In the genomic region with DNA sequence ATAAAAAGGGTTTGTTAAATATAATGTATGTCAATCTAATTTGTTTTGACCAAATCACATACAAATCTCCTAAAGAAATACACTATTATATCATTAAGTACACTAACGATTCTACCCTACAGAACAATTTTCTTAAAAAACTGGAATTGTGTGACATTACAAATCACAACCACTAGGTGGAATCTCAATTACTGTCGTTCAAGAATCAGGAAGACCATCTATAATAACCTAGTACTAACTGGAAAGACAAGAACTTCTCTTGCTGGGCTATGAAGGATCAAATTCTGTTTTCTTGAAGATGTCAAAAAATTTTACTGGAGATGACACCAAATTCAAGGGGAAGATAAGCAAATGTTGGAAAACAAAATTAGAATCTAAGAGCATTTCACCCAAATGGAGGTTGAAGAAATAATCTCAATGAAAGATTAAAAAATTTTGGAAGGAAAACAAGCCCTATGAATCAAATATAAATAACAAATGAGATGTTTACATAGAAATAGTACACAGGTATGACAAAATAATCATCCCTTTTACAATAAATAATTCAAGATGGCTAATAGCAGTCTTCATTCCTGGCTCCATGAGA, we compare ENCODE assay signal across 8 cellular contexts.
DNase-seq lines count a peak whose midpoint lies in the region; ATAC-seq and TF ChIP-seq lines count a peak whose summit lies in the region.

No MANE protein-coding gene starts in this region.

- intact Hi-C loops in aorta (cut with DNase I): loop anchor here in 1 of 2 donors (5.0 kb wide), 1 partner anchor 496 kb away; no protein-coding TSS in a partner anchor

- peak overlapping the region; percentile 16 for H3K9ac ChIP-seq in SK-N-MC (ENCODE audit: insufficient read length)

- peak overlapping the region; percentile 73; the same call in 1 of the 2 replicates for H3K27ac ChIP-seq in SK-N-MC
- H3K27ac ChIP-seq in aorta (ENCODE audit: low read depth in 1 of 2, low read length in 2 of 2): no peak overlapping the region

- no peaks in the 10 kb centered on the region for H3K27me3 Mint-ChIP-seq in stimulated activated memory B cell treated with anti-CD40 and anti-IgM and Interleukin-4, amounts not matched to agents 10 μg/mL and 1 μg/mL and 100 μg/mL, for 72 hours

- no peaks in the 10 kb centered on the region for H3K9me3 ChIP-seq in SK-N-MC (ENCODE audit: low read depth, low read length)
- no peaks in the 10 kb centered on the region for H3K9me3 ChIP-seq in aorta (ENCODE audit: control insufficient read depth, low read length)

- H3K36me3 ChIP-seq in SK-N-MC (ENCODE audit: insufficient read depth, low read length) (no peaks in the 10 kb centered on the region), aorta (ENCODE audit: control insufficient read depth in 1 of 2, insufficient read depth in 2 of 2, low read length in 1 of 2) (no peaks in the 10 kb centered on the region)

- peak; percentile 34; the same call in 1 of the 2 replicates for TF ChIP-seq CTCF in GM12875 (IDR thresholded peaks at IDR 0.05; ENCODE audit: borderline replicate concordance, insufficient read depth, low read depth, low read length)
- TF ChIP-seq CTCF in fibroblast of villous mesenchyme (IDR thresholded peaks at IDR 0.05; ENCODE audit: insufficient read depth, low read depth, low read length): peak; percentile 61

- no peaks in the 10 kb centered on the region for H3K4me1 ChIP-seq in aorta (ENCODE audit: control insufficient read depth in 1 of 2, insufficient read depth in 2 of 2, low read length in 2 of 2)

- H3K36me3 Mint-ChIP-seq in stimulated activated memory B cell treated with anti-CD40 and anti-IgM and Interleukin-4, amounts not matched to agents 10 μg/mL and 1 μg/mL and 100 μg/mL, for 72 hours: peaks cover 45% of the 10 kb centered on the region

- H3K27ac Mint-ChIP-seq in stimulated activated memory B cell treated with anti-CD40 and anti-IgM and Interleukin-4, amounts not matched to agents 10 μg/mL and 1 μg/mL and 100 μg/mL, for 72 hours: peak overlapping the region; percentile 46

- DNase-seq in AG08395 (ENCODE audit: low spot score) (peak; percentile 48), SK-N-MC (ENCODE audit: low read depth, low spot score) (no peak), fibroblast of villous mesenchyme (ENCODE audit: low read depth) (peak; percentile 67), aorta (no peak)
- DNase-seq in stimulated activated CD4-positive, alpha-beta T cell treated with anti-CD3 and anti-CD28 coated beads, Interleukin-1b, Interleukin-23, amount 100 ng/mL, for 48 hours: no peak

- peaks cover 24% of the 10 kb centered on the region for H3K4me1 Mint-ChIP-seq in stimulated activated memory B cell treated with anti-CD40 and anti-IgM and Interleukin-4, amounts not matched to agents 10 μg/mL and 1 μg/mL and 100 μg/mL, for 72 hours

- no peak overlapping the region for H3K4me3 Mint-ChIP-seq in stimulated activated memory B cell treated with anti-CD40 and anti-IgM and Interleukin-4, amounts not matched to agents 10 μg/mL and 1 μg/mL and 100 μg/mL, for 72 hours

- H3K4me3 ChIP-seq in GM12875 (ENCODE audit: low read depth, low read length) (no peak overlapping the region), SK-N-MC (no peak overlapping the region), fibroblast of villous mesenchyme (ENCODE audit: low read depth, low read length) (no peak overlapping the region), aorta (ENCODE audit: low read length in 2 of 2) (no peak overlapping the region)

- ATAC-seq in HG03558 (IDR thresholded peaks at IDR 0.05; ENCODE audit: extremely low read depth, unreplicated experiment) (peak; percentile 56), aorta (ENCODE audit: low FRiP score) (no peak)
- ATAC-seq in stimulated activated memory B cell treated with anti-CD40 and anti-IgM and Interleukin-4, amounts not matched to agents 10 μg/mL and 1 μg/mL and 100 μg/mL, for 72 hours: no peak

- 18 to 22% methylated on average over 2 of the region's 2 CpGs for WGBS in aorta, 2 donors

- H3K27me3 ChIP-seq in aorta (ENCODE audit: control insufficient read depth in 1 of 2, insufficient read depth in 2 of 2, low read length in 1 of 2): no peaks in the 10 kb centered on the region

- no peaks in the 10 kb centered on the region for H3K9me3 Mint-ChIP-seq in stimulated activated memory B cell treated with anti-CD40 and anti-IgM and Interleukin-4, amounts not matched to agents 10 μg/mL and 1 μg/mL and 100 μg/mL, for 72 hours

Comparison
In these comparisons a context has a peak if more than half of its experiments do, and no peak if none do; other contexts are left out.
1. DNase-seq: peak in AG08395 (single experiment) and fibroblast of villous mesenchyme (single experiment); none in SK-N-MC (single experiment), stimulated activated CD4-positive, alpha-beta T cell treated with anti-CD3 and anti-CD28 coated beads, Interleukin-1b, Interleukin-23, amount 100 ng/mL, for 48 hours (single experiment) and aorta (0 of 2).